Comparison of ENCODE assay signal across 17 cellular contexts in the genomic region with DNA sequence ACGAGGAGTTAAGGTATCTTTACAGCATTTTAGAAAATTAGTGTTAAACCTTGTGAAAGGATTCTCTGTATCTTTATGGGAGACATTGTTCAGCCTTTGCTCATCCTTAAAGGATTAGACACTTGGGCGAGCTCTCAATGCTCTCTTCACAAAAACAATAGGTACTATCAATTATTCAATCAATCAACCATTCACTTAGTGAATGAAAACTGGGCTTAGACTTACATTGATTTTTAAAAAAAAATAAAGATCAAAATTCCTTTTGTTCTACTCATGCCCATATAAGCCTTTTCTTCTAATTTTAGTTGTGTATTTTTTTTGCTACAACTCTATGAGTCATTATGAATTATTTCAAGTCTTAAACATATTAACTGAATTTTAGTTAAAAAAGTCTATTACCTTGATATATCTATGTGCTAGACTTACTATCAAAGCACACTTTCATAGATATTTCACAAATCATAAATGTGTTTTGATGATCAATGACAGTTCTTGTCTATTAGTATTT.
A peak's percentile ranks its signal among the peaks of the same experiment; 100 is the strongest.
DNase-seq lines count a peak whose midpoint lies in the region; ATAC-seq, FAIRE-seq and TF ChIP-seq lines count a peak whose summit lies in the region.
"Had no signal": no experiment of that assay in that cellular context is flagged by ENCODE, and none has a peak within 500 bp of the region (broad histone marks: within the 10 kb centered on the region; RNA-seq: fewer than 3 reads in every experiment).

No MANE protein-coding gene starts in this region.

- FAIRE-seq in HepG2 (lab: Jason Lieb, UNC), result no peak

- H3K4me1 Mint-ChIP-seq in HFFc6 (ENCODE audit: low read depth) (peaks cover 51% of the 10 kb centered on the region), neural progenitor cell (peaks cover 32% of the 10 kb centered on the region), osteocyte (ENCODE audit: unreplicated experiment) (peaks cover 13% of the 10 kb centered on the region)

- POLR2A ChIA-PET in HepG2 (lab: Yijun Ruan, JAX), result no interaction called here

- H3K9me3 Mint-ChIP-seq in HFFc6, result no peaks in the 10 kb centered on the region
- no peaks in the 10 kb centered on the region for H3K9me3 Mint-ChIP-seq in neural progenitor cell
- H3K9me3 Mint-ChIP-seq in osteocyte (ENCODE audit: unreplicated experiment), result no peaks in the 10 kb centered on the region
- H3K9me3 Mint-ChIP-seq: CD4-positive, CD25-positive, alpha-beta regulatory T cell; GM23338 had no signal

- H3K27me3 Mint-ChIP-seq in HFFc6 (ENCODE audit: insufficient read depth), result no peaks in the 10 kb centered on the region
- no peaks in the 10 kb centered on the region for H3K27me3 Mint-ChIP-seq in neural progenitor cell (ENCODE audit: insufficient read depth, low read depth)
- no peaks in the 10 kb centered on the region for H3K27me3 Mint-ChIP-seq in osteocyte (ENCODE audit: unreplicated experiment)
- H3K27me3 Mint-ChIP-seq: CD4-positive, CD25-positive, alpha-beta regulatory T cell had no signal

- in situ Hi-C loops in HepG2 (cut with HindIII; ENCODE audit: extremely low pct_ligation_motif_present, low pct_unique_long_range_greater_than_20kb), result no loop called here

- no peak overlapping the region for H3K27ac ChIP-seq in neural progenitor cell
- no peak overlapping the region for H3K27ac ChIP-seq in HepG2 (ENCODE audit: extremely low read length, insufficient read depth, low read length)
- H3K27ac ChIP-seq: RWPE1, SJCRH30 had no signal

- H3K36me3 Mint-ChIP-seq in HFFc6 (ENCODE audit: low read depth) (peaks cover 13% of the 10 kb centered on the region; the same call in 1 of the 2 replicates), neural progenitor cell (no peaks in the 10 kb centered on the region), osteocyte (ENCODE audit: unreplicated experiment) (peaks cover 12% of the 10 kb centered on the region)

- ATAC-seq in HG03039 (IDR thresholded peaks at IDR 0.05; ENCODE audit: unreplicated experiment) (no peak), HepG2 (no peak)
- ATAC-seq: GM23338 had no signal

- no peak for TF ChIP-seq CTCF in AG10803 (conservative IDR thresholded peaks at IDR 0.05; ENCODE audit: low read length)
- TF ChIP-seq CTCF in HFFc6 (IDR thresholded peaks at IDR 0.05), result no peak
- TF ChIP-seq CTCF in choroid plexus epithelial cell (conservative IDR thresholded peaks at IDR 0.05; ENCODE audit: low read depth, low read length), result no peak
- no peak for TF ChIP-seq CTCF in neural progenitor cell (IDR thresholded peaks at IDR 0.05)
- no peak for TF ChIP-seq CTCF in osteocyte (IDR thresholded peaks at IDR 0.05)
- TF ChIP-seq CTCF in HepG2 (CRISPR knock-in tag; IDR thresholded peaks at IDR 0.05), result no peak

- H3K9me3 ChIP-seq in neural progenitor cell (ENCODE audit: low read depth) (no peaks in the 10 kb centered on the region), HepG2 (ENCODE audit: low read length) (no peaks in the 10 kb centered on the region)
- H3K9me3 ChIP-seq: Caco-2, SJCRH30 had no signal

- H3K4me3 Mint-ChIP-seq in HFFc6, result no peak overlapping the region
- H3K4me3 Mint-ChIP-seq in neural progenitor cell, result no peak overlapping the region
- H3K4me3 Mint-ChIP-seq in osteocyte (ENCODE audit: unreplicated experiment), result no peak overlapping the region
- H3K4me3 Mint-ChIP-seq: CD4-positive, CD25-positive, alpha-beta regulatory T cell; GM23338 had no signal

- TF ChIP-seq POLR2A in HepG2 (IDR thresholded peaks at IDR 0.05; ENCODE audit: insufficient read depth in 1 of 2, low read depth in 2 of 2, low read length in 2 of 2), result no peak

- 72% methylated on average over 2 of the region's 2 CpGs for WGBS in HepG2 (ENCODE audit: low lambda C conversion rate)

- no peak overlapping the region for H2AFZ ChIP-seq in neural progenitor cell (replicated peaks)
- H2AFZ ChIP-seq in HepG2 (ENCODE audit: low read length), result no peak overlapping the region
- H2AFZ ChIP-seq: GM23338 had no signal

- intact Hi-C loops in HepG2 (cut with micrococcal nuclease; ENCODE audit: unreplicated experiment), result no loop called here

- no peaks in the 10 kb centered on the region for H3K36me3 ChIP-seq in neural progenitor cell
- H3K36me3 ChIP-seq in HepG2 (replicated peaks in 1 of 2; ENCODE audit: control insufficient read depth in 1 of 2, insufficient read depth in 2 of 2, low read length in 2 of 2), result no peaks in the 10 kb centered on the region
- H3K36me3 ChIP-seq: SJCRH30 had no signal

- H3K4me2 ChIP-seq in neural progenitor cell, result peak overlapping the region; percentile 23
- H3K4me2 ChIP-seq in HepG2 (ENCODE audit: low read depth, low read length), result no peak overlapping the region
- H3K4me2 ChIP-seq: GM23338 had no signal

- CTCF ChIA-PET in HepG2 (lab: Yijun Ruan, JAX; ENCODE audit: low intra/inter-chr PET ratio, low total read pairs), result no interaction called here

- TF ChIP-seq EP300 in HepG2 (IDR thresholded peaks at IDR 0.05; ENCODE audit: low read depth in 2 of 2, low read length in 2 of 2), result no peak
- no peak for TF ChIP-seq EP300 in HepG2 (CRISPR knock-in tag; IDR thresholded peaks at IDR 0.05; ENCODE audit: borderline replicate concordance)

- H3K4me3 ChIP-seq in AG10803 (ENCODE audit: low read length) (no peak overlapping the region), choroid plexus epithelial cell (ENCODE audit: low read depth, low read length) (no peak overlapping the region), neural progenitor cell (no peak overlapping the region), HepG2 (replicated peaks in 1 of 3; ENCODE audit: insufficient read depth in 1 of 3, low read depth in 2 of 3, low read length in 3 of 3) (no peak overlapping the region)
- H3K4me3 ChIP-seq: GM23338, SJCRH30 had no signal

- DNase-seq in AG10803 (ENCODE audit: low read depth), result peak; percentile 9
- no peak for DNase-seq in HFFc6
- peak; percentile 9 for DNase-seq in choroid plexus epithelial cell (ENCODE audit: low read depth)
- peak; percentile 47 for DNase-seq in neural progenitor cell (ENCODE audit: low spot score)
- DNase-seq in middle frontal gyrus (ENCODE audit: extremely low spot score, low spot score), result no peak
- no peak for DNase-seq in osteocyte (ENCODE audit: extremely low spot score, unreplicated experiment)
- no peak for DNase-seq in HepG2 (ENCODE audit: low spot score)
- DNase-seq: Caco-2; CD4-positive, CD25-positive, alpha-beta regulatory T cell; NCI-H187 treated with DMSO at 0.1 percent for 48 hours; NCI-H2171 treated with DMSO at 0.1 percent for 48 hours; NCI-H748 treated with DMSO at 0.1 percent for 48 hours; OCI-M1; SJCRH30 had no signal

- TF ChIP-seq RAD21 in HepG2 (CRISPR knock-in tag; IDR thresholded peaks at IDR 0.05), result no peak

- BruUV-seq in HepG2 (replicated peaks; lab: Mats Ljungman, UMichigan), result no TSS peak

- H3K27me3 ChIP-seq in neural progenitor cell (peaks cover 5% of the 10 kb centered on the region), HepG2 (ENCODE audit: control insufficient read depth in 1 of 2, insufficient read depth in 2 of 2, low read length in 2 of 2) (no peaks in the 10 kb centered on the region; a peak in 1 of 5 replicates)
- H3K27me3 ChIP-seq: SJCRH30 had no signal

- H3K27ac Mint-ChIP-seq in HFFc6 (peak overlapping the region; percentile 37), neural progenitor cell (no peak overlapping the region), osteocyte (ENCODE audit: unreplicated experiment) (no peak overlapping the region)
- H3K27ac Mint-ChIP-seq: CD4-positive, CD25-positive, alpha-beta regulatory T cell; GM23338 had no signal

- no peak overlapping the region for H3K9ac ChIP-seq in neural progenitor cell
- no peak overlapping the region for H3K9ac ChIP-seq in HepG2 (ENCODE audit: insufficient read depth, low read depth, low read length)

- H3K4me1 ChIP-seq in neural progenitor cell, result peaks cover 45% of the 10 kb centered on the region
- H3K4me1 ChIP-seq in HepG2 (ENCODE audit: insufficient read depth, low read length), result no peaks in the 10 kb centered on the region
- H3K4me1 ChIP-seq: Caco-2, SJCRH30 had no signal

- no peaks in the 10 kb centered on the region for H3K79me2 ChIP-seq in neural progenitor cell (ENCODE audit: low read depth)
- no peaks in the 10 kb centered on the region for H3K79me2 ChIP-seq in HepG2 (ENCODE audit: insufficient read depth, low read length)

- no peaks in the 10 kb centered on the region for H4K20me1 ChIP-seq in neural progenitor cell (ENCODE audit: low read depth)
- H4K20me1 ChIP-seq in HepG2 (ENCODE audit: insufficient read depth, low read length), result no peaks in the 10 kb centered on the region

- peaks cover 6% of the 10 kb centered on the region for H3F3A ChIP-seq in neural progenitor cell (ENCODE audit: low read depth)

TF ChIP-seq in HepG2, 621 proteins besides CTCF, POLR2A, EP300 and RAD21 (continues in another document):
- TF ChIP-seq, protein P1, sequence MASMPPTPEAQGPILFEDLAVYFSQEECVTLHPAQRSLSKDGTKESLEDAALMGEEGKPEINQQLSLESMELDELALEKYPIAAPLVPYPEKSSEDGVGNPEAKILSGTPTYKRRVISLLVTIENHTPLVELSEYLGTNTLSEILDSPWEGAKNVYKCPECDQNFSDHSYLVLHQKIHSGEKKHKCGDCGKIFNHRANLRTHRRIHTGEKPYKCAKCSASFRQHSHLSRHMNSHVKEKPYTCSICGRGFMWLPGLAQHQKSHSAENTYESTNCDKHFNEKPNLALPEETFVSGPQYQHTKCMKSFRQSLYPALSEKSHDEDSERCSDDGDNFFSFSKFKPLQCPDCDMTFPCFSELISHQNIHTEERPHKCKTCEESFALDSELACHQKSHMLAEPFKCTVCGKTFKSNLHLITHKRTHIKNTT (CRISPR knock-in tag; IDR thresholded peaks at IDR 0.05), result no peak
- no peak for TF ChIP-seq SMAD1 (CRISPR knock-in tag; IDR thresholded peaks at IDR 0.05; ENCODE audit: borderline replicate concordance, low read depth)
- TF ChIP-seq FOXM1 (CRISPR knock-in tag; IDR thresholded peaks at IDR 0.05), result no peak
- no peak for TF ChIP-seq KLF11 (CRISPR knock-in tag; IDR thresholded peaks at IDR 0.05)
- TF ChIP-seq, protein P2, sequence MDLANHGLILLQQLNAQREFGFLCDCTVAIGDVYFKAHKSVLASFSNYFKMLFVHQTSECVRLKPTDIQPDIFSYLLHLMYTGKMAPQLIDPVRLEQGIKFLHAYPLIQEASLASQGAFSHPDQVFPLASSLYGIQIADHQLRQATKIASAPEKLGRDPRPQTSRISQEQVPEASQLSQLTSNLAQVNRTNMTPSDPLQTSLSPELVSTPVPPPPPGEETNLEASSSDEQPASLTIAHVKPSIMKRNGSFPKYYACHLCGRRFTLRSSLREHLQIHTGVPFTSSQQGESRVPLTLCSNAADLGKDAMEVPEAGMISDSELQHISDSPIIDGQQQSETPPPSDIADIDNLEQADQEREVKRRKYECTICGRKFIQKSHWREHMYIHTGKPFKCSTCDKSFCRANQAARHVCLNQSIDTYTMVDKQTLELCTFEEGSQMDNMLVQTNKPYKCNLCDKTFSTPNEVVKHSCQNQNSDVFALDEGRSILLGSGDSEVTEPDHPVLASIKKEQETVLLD (CRISPR knock-in tag; IDR thresholded peaks at IDR 0.05; ENCODE audit: low read depth), result no peak
- no peak for TF ChIP-seq FOXK2 (IDR thresholded peaks at IDR 0.05)
- no peak for TF ChIP-seq SP2 (CRISPR knock-in tag; IDR thresholded peaks at IDR 0.05)
- no peak for TF ChIP-seq RELA (CRISPR knock-in tag; IDR thresholded peaks at IDR 0.05)

Comparison
In these comparisons a context has a peak if more than half of its experiments do, and no peak if none do; other contexts are left out.
1. DNase-seq: peak in AG10803 (single experiment), choroid plexus epithelial cell (single experiment) and neural progenitor cell (single experiment); none in HFFc6 (single experiment), middle frontal gyrus (single experiment), osteocyte (single experiment) and HepG2 (single experiment).